8 cellular contexts compared by ENCODE assay signal in the genomic region with DNA sequence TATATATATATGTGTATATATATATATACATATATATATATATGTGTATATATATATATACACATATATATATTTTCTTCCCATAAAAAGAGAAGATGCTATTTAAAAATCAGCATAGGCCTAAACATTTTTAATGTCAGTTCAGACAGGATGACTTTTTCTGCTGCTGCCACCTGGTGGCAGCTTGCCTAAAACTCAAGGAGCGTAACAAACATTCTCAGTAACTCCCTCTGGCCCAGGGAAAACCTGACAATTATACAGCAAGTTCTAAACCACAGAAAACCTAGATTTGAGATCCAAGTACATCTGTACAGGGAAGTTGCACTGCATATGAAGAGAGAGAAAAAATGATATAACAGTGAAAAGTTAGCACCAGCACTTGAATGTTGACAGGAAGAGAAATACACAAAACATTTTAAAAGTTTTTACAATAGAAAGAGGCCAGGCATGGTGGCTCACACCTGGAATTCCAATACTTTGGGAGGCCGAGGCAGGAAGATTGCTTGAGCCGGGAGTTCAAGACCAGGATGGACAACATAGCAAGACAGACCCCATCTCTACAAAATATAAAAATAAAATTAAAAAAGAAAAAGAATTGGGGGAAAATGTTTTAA. TPM values are rescaled to one million over a fixed set of nuclear protein-coding genes. Genes with fewer than 3 reads are reported as not detected.
DNase-seq lines count a peak whose midpoint lies in the region; ATAC-seq and TF ChIP-seq lines count a peak whose summit lies in the region.

No MANE protein-coding gene starts in this region.

- ATAC-seq in HG02759 (IDR thresholded peaks at IDR 0.05; ENCODE audit: unreplicated experiment) (peak; percentile 53), HG03432 (IDR thresholded peaks at IDR 0.05; ENCODE audit: unreplicated experiment) (no peak)
- ATAC-seq in activated CD8-positive, alpha-beta T cell treated with anti-CD3 and anti-CD28 coated beads, Interleukin-2, amount 10 ng/mL, durations not matched to agents 7 days and 5 days = no peak
- ATAC-seq in activated T-helper 17 cell treated with anti-CD3 and anti-CD28 coated beads, Interleukin-2, amount 50 U/mL, for 72 hours (replicated peaks) = no peak

- no peaks in the 10 kb centered on the region for H3K4me1 Mint-ChIP-seq in activated CD8-positive, alpha-beta T cell treated with anti-CD3 and anti-CD28 coated beads, Interleukin-2, amount 10 ng/mL, durations not matched to agents 7 days and 5 days (ENCODE audit: low read depth)
- H3K4me1 Mint-ChIP-seq in activated T-helper 17 cell treated with anti-CD3 and anti-CD28 coated beads, Interleukin-2, amount 50 U/mL, for 72 hours = no peaks in the 10 kb centered on the region

- no peak overlapping the region for H3K4me3 ChIP-seq in fibroblast of mammary gland (ENCODE audit: control insufficient read depth, low read depth, low read length)

- POLR2A ChIA-PET in activated CD8-positive, alpha-beta T cell treated with anti-CD3 and anti-CD28 coated beads, Interleukin-2, amount 10 ng/mL, durations not matched to agents 7 days and 5 days (lab: Charles Lee) = interaction anchor here (0.9 kb wide), 1 partner anchor 35 kb away, joined by 3 read pairs; no protein-coding TSS in a partner anchor

- no peak overlapping the region for H3K27ac Mint-ChIP-seq in activated CD8-positive, alpha-beta T cell treated with anti-CD3 and anti-CD28 coated beads, Interleukin-2, amount 10 ng/mL, durations not matched to agents 7 days and 5 days
- H3K27ac Mint-ChIP-seq in activated T-helper 17 cell treated with anti-CD3 and anti-CD28 coated beads, Interleukin-2, amount 50 U/mL, for 72 hours = no peak overlapping the region

- H3K36me3 Mint-ChIP-seq in activated CD8-positive, alpha-beta T cell treated with anti-CD3 and anti-CD28 coated beads, Interleukin-2, amount 10 ng/mL, durations not matched to agents 7 days and 5 days (ENCODE audit: low read depth) = no peaks in the 10 kb centered on the region
- H3K36me3 Mint-ChIP-seq in activated T-helper 17 cell treated with anti-CD3 and anti-CD28 coated beads, Interleukin-2, amount 50 U/mL, for 72 hours (ENCODE audit: low read depth) = no peaks in the 10 kb centered on the region

- TF ChIP-seq CTCF in fibroblast of mammary gland (conservative IDR thresholded peaks at IDR 0.05; ENCODE audit: control insufficient read depth, insufficient read depth, low read depth, low read length) = peak; percentile 70

- CTCF ChIA-PET in activated CD8-positive, alpha-beta T cell treated with anti-CD3 and anti-CD28 coated beads, Interleukin-2, amount 10 ng/mL, durations not matched to agents 7 days and 5 days (lab: Charles Lee) = interaction anchor here (1.4 to 3.9 kb wide), 5 partner anchors 18 to 184 kb away, joined by 3 to 25 read pairs (median 5); no protein-coding TSS in a partner anchor

- DNase-seq in Daoy (ENCODE audit: low read depth) = peak; percentile 46
- peak; percentile 47 for DNase-seq in NCI-H526 treated with DMSO at 0.1 percent for 48 hours (lab: John Stamatoyannopoulos, UW)
- peak; percentile 57 for DNase-seq in activated CD8-positive, alpha-beta T cell treated with anti-CD3 and anti-CD28 coated beads, Interleukin-2, amount 10 ng/mL, durations not matched to agents 7 days and 5 days
- DNase-seq in fibroblast of mammary gland (ENCODE audit: low read depth) = peak; percentile 67
- DNase-seq in non-pigmented ciliary epithelial cell (ENCODE audit: low read depth) = peak; percentile 27

- no peak overlapping the region for H3K4me3 Mint-ChIP-seq in activated CD8-positive, alpha-beta T cell treated with anti-CD3 and anti-CD28 coated beads, Interleukin-2, amount 10 ng/mL, durations not matched to agents 7 days and 5 days
- no peak overlapping the region for H3K4me3 Mint-ChIP-seq in activated T-helper 17 cell treated with anti-CD3 and anti-CD28 coated beads, Interleukin-2, amount 50 U/mL, for 72 hours

- no peaks in the 10 kb centered on the region for H3K9me3 Mint-ChIP-seq in activated CD8-positive, alpha-beta T cell treated with anti-CD3 and anti-CD28 coated beads, Interleukin-2, amount 10 ng/mL, durations not matched to agents 7 days and 5 days (ENCODE audit: insufficient read depth)
- no peaks in the 10 kb centered on the region for H3K9me3 Mint-ChIP-seq in activated T-helper 17 cell treated with anti-CD3 and anti-CD28 coated beads, Interleukin-2, amount 50 U/mL, for 72 hours

- H3K27me3 Mint-ChIP-seq in activated CD8-positive, alpha-beta T cell treated with anti-CD3 and anti-CD28 coated beads, Interleukin-2, amount 10 ng/mL, durations not matched to agents 7 days and 5 days (ENCODE audit: low read depth) = peaks cover 19% of the 10 kb centered on the region
- H3K27me3 Mint-ChIP-seq in activated T-helper 17 cell treated with anti-CD3 and anti-CD28 coated beads, Interleukin-2, amount 50 U/mL, for 72 hours = peaks cover 27% of the 10 kb centered on the region

RNA-seq across cellular contexts. Expression of a gene that starts 16.6 kb away (rescaled TPM):
- total RNA-seq in Daoy (2014; rRNA removed; shearing (Covaris generic)) = not detected in 2 replicates
- not detected for total RNA-seq in activated CD8-positive, alpha-beta T cell treated with anti-CD3 and anti-CD28 coated beads, Interleukin-2, amount 10 ng/mL, durations not matched to agents 7 days and 5 days
- not detected for total RNA-seq in activated T-helper 17 cell treated with anti-CD3 and anti-CD28 coated beads, Interleukin-2, amount 50 U/mL, for 72 hours

RNA-seq across cellular contexts. Expression of a gene that starts 24.9 kb away (rescaled TPM):
- total RNA-seq in Daoy (2014; rRNA removed; shearing (Covaris generic)) = not detected in 2 replicates
- not detected for total RNA-seq in activated CD8-positive, alpha-beta T cell treated with anti-CD3 and anti-CD28 coated beads, Interleukin-2, amount 10 ng/mL, durations not matched to agents 7 days and 5 days
- total RNA-seq in activated T-helper 17 cell treated with anti-CD3 and anti-CD28 coated beads, Interleukin-2, amount 50 U/mL, for 72 hours = not detected

RNA-seq across cellular contexts. Expression of a gene that starts 36.3 kb away (rescaled TPM):
- 11.1 and 29.3 TPM in 2 replicates for total RNA-seq in Daoy (2014; rRNA removed; shearing (Covaris generic))
- 10 to 100 TPM; 36.2 to 41.3 TPM for total RNA-seq in activated CD8-positive, alpha-beta T cell treated with anti-CD3 and anti-CD28 coated beads, Interleukin-2, amount 10 ng/mL, durations not matched to agents 7 days and 5 days
- 10 to 100 TPM; 28.8 to 30.0 TPM for total RNA-seq in activated T-helper 17 cell treated with anti-CD3 and anti-CD28 coated beads, Interleukin-2, amount 50 U/mL, for 72 hours

RNA-seq across cellular contexts. Expression of a gene that starts 42.9 kb away (rescaled TPM):
- total RNA-seq in Daoy (2014; rRNA removed; shearing (Covaris generic)) = not detected in 2 replicates
- not detected for total RNA-seq in activated CD8-positive, alpha-beta T cell treated with anti-CD3 and anti-CD28 coated beads, Interleukin-2, amount 10 ng/mL, durations not matched to agents 7 days and 5 days
- not detected for total RNA-seq in activated T-helper 17 cell treated with anti-CD3 and anti-CD28 coated beads, Interleukin-2, amount 50 U/mL, for 72 hours
